In the genomic region with DNA sequence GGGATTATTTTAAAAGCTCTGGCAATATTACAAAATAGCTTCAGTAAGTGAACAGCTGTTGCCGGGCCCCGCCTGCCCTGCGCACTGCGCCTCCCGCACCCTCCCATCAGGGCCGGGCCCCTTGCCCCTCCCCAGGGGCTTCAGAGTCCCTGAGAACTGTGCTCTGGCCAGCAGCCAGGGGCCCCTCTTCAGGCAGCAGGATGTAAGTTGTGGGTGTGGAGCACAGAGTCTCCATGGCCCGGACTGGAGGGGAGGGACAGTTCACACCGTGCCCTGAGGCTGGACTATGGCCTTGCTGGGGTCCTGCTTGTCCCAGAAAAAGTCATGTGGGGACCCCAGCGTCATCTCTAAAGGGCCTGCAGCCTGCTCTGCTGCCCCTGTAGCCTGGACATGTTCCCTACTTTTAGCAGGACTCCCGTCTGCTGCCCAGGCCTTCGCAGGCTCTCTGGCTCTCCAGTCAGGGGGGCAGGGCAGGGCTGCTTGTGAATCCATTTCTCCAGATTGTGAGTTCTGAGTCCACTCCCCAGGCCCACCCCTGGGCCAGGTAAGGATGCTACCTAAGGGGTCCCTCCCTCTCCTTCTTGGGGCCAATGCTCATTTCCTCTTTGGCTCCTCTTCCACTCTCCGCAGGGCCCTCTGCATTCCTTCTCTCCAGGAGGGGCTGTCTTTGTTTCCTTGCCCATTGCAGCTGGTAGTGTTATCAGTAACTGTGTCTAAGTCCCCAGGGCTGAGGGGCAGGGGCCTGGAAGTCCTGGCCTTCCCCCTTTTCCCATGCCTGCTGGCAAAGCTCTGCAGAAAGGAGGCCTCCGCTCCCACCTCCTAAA, we compare ENCODE assay signal across 1 cellular context.
A peak's percentile ranks its signal among the peaks of the same experiment; 100 is the strongest.
TF ChIP-seq lines count a peak whose summit lies in the region.

No MANE protein-coding gene starts in this region.

TF ChIP-seq in HepG2, 621 proteins besides CTCF, POLR2A, EP300 and RAD21 (continues in another document):
- no peak for TF ChIP-seq ZNF546 (CRISPR knock-in tag; conservative IDR thresholded peaks at IDR 0.05)
- peak; percentile 100 for TF ChIP-seq ZNF18 (CRISPR knock-in tag; IDR thresholded peaks at IDR 0.05; ENCODE audit: insufficient replicate concordance)
- TF ChIP-seq SOX13 (IDR thresholded peaks at IDR 0.05): no peak
- peak in 1 of 2 experiments; percentile 10; a peak in 1 of 4 replicates for TF ChIP-seq SOX13 (CRISPR knock-in tag; conservative IDR thresholded peaks at IDR 0.05 in 1 of 2, IDR thresholded peaks at IDR 0.05 in 1 of 2)
- TF ChIP-seq ZNF549 (CRISPR knock-in tag; IDR thresholded peaks at IDR 0.05): no peak
- TF ChIP-seq HDAC1 (CRISPR knock-in tag; IDR thresholded peaks at IDR 0.05): 0 out of 2 replicates have a peak, but pooled peaks have one; percentile 27
- peak; percentile 31; the same call in 1 of the 2 replicates for TF ChIP-seq SAP130 (CRISPR knock-in tag; IDR thresholded peaks at IDR 0.05; ENCODE audit: low read depth)
- TF ChIP-seq PITX1 (CRISPR knock-in tag; IDR thresholded peaks at IDR 0.05): 0 out of 2 replicates have a peak, but pooled peaks have one; percentile 51
- TF ChIP-seq ETV5 (CRISPR knock-in tag; IDR thresholded peaks at IDR 0.05; ENCODE audit: borderline replicate concordance): 0 out of 2 replicates have a peak, but pooled peaks have one; percentile 28
- TF ChIP-seq NFIB (CRISPR knock-in tag; IDR thresholded peaks at IDR 0.05; ENCODE audit: borderline replicate concordance): 0 out of 2 replicates have a peak, but pooled peaks have one; percentile 29
- TF ChIP-seq HDAC2 (CRISPR knock-in tag; IDR thresholded peaks at IDR 0.05): 0 out of 2 replicates have a peak, but pooled peaks have one; percentile 32
- TF ChIP-seq GATAD2A (CRISPR knock-in tag; IDR thresholded peaks at IDR 0.05): peak; percentile 41; the same call in 1 of the 2 replicates
- TF ChIP-seq GABPB1 (CRISPR knock-in tag; IDR thresholded peaks at IDR 0.05): peak; percentile 39; the same call in 1 of the 2 replicates
- 0 out of 2 replicates have a peak, but pooled peaks have one; percentile 26 for TF ChIP-seq HOXA3 (CRISPR knock-in tag; IDR thresholded peaks at IDR 0.05)
- TF ChIP-seq ZNF207 (IDR thresholded peaks at IDR 0.05; ENCODE audit: borderline replicate concordance): no peak
- TF ChIP-seq, protein P1, sequence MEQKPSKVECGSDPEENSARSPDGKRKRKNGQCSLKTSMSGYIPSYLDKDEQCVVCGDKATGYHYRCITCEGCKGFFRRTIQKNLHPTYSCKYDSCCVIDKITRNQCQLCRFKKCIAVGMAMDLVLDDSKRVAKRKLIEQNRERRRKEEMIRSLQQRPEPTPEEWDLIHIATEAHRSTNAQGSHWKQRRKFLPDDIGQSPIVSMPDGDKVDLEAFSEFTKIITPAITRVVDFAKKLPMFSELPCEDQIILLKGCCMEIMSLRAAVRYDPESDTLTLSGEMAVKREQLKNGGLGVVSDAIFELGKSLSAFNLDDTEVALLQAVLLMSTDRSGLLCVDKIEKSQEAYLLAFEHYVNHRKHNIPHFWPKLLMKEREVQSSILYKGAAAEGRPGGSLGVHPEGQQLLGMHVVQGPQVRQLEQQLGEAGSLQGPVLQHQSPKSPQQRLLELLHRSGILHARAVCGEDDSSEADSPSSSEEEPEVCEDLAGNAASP (CRISPR knock-in tag; IDR thresholded peaks at IDR 0.05; ENCODE audit: borderline replicate concordance): 0 out of 2 replicates have a peak, but pooled peaks have one; percentile 10
- TF ChIP-seq ZNF503 (CRISPR knock-in tag; IDR thresholded peaks at IDR 0.05): no peak
- TF ChIP-seq HNF4A (CRISPR knock-in tag; IDR thresholded peaks at IDR 0.05): peak; percentile 67; the same call in 1 of the 2 replicates
- peak; percentile 88 for TF ChIP-seq TFAP4 (IDR thresholded peaks at IDR 0.05; ENCODE audit: borderline replicate concordance, low read depth)
- TF ChIP-seq TBX2 (CRISPR knock-in tag; IDR thresholded peaks at IDR 0.05; ENCODE audit: borderline replicate concordance): peak; percentile 32; the same call in 1 of the 2 replicates
- no peak for TF ChIP-seq ZMYM4 (CRISPR knock-in tag; IDR thresholded peaks at IDR 0.05)
- TF ChIP-seq SALL1 (CRISPR knock-in tag; IDR thresholded peaks at IDR 0.05): peak; percentile 30; the same call in 1 of the 2 replicates
- no peak for TF ChIP-seq HOXA9 (CRISPR knock-in tag; IDR thresholded peaks at IDR 0.05; ENCODE audit: borderline replicate concordance)
- peak; percentile 38; the same call in 1 of the 2 replicates for TF ChIP-seq MED1 (CRISPR knock-in tag; IDR thresholded peaks at IDR 0.05)
- TF ChIP-seq RXRB (CRISPR knock-in tag; IDR thresholded peaks at IDR 0.05; ENCODE audit: borderline replicate concordance): peak; percentile 24; the same call in 1 of the 2 replicates
- 0 out of 2 replicates have a peak, but pooled peaks have one; percentile 55 for TF ChIP-seq MIER2 (CRISPR knock-in tag; IDR thresholded peaks at IDR 0.05)
- TF ChIP-seq, protein P2, sequence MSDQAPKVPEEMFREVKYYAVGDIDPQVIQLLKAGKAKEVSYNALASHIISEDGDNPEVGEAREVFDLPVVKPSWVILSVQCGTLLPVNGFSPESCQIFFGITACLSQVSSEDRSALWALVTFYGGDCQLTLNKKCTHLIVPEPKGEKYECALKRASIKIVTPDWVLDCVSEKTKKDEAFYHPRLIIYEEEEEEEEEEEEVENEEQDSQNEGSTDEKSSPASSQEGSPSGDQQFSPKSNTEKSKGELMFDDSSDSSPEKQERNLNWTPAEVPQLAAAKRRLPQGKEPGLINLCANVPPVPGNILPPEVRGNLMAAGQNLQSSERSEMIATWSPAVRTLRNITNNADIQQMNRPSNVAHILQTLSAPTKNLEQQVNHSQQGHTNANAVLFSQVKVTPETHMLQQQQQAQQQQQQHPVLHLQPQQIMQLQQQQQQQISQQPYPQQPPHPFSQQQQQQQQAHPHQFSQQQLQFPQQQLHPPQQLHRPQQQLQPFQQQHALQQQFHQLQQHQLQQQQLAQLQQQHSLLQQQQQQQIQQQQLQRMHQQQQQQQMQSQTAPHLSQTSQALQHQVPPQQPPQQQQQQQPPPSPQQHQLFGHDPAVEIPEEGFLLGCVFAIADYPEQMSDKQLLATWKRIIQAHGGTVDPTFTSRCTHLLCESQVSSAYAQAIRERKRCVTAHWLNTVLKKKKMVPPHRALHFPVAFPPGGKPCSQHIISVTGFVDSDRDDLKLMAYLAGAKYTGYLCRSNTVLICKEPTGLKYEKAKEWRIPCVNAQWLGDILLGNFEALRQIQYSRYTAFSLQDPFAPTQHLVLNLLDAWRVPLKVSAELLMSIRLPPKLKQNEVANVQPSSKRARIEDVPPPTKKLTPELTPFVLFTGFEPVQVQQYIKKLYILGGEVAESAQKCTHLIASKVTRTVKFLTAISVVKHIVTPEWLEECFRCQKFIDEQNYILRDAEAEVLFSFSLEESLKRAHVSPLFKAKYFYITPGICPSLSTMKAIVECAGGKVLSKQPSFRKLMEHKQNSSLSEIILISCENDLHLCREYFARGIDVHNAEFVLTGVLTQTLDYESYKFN (CRISPR knock-in tag; conservative IDR thresholded peaks at IDR 0.05): peak; percentile 77
- TF ChIP-seq MAZ (IDR thresholded peaks at IDR 0.05; ENCODE audit: borderline replicate concordance, low read depth, low read length): 0 out of 2 replicates have a peak, but pooled peaks have one; percentile 53
- peak; percentile 45 for TF ChIP-seq MAZ (CRISPR knock-in tag; IDR thresholded peaks at IDR 0.05; ENCODE audit: low read depth)
- TF ChIP-seq MTA1 (CRISPR knock-in tag; IDR thresholded peaks at IDR 0.05; ENCODE audit: borderline replicate concordance): peak; percentile 32; the same call in 1 of the 2 replicates
- TF ChIP-seq, protein P3, sequence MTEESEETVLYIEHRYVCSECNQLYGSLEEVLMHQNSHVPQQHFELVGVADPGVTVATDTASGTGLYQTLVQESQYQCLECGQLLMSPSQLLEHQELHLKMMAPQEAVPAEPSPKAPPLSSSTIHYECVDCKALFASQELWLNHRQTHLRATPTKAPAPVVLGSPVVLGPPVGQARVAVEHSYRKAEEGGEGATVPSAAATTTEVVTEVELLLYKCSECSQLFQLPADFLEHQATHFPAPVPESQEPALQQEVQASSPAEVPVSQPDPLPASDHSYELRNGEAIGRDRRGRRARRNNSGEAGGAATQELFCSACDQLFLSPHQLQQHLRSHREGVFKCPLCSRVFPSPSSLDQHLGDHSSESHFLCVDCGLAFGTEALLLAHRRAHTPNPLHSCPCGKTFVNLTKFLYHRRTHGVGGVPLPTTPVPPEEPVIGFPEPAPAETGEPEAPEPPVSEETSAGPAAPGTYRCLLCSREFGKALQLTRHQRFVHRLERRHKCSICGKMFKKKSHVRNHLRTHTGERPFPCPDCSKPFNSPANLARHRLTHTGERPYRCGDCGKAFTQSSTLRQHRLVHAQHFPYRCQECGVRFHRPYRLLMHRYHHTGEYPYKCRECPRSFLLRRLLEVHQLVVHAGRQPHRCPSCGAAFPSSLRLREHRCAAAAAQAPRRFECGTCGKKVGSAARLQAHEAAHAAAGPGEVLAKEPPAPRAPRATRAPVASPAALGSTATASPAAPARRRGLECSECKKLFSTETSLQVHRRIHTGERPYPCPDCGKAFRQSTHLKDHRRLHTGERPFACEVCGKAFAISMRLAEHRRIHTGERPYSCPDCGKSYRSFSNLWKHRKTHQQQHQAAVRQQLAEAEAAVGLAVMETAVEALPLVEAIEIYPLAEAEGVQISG (CRISPR knock-in tag; IDR thresholded peaks at IDR 0.05): peak; percentile 57
- TF ChIP-seq LCORL (IDR thresholded peaks at IDR 0.05): no peak
- TF ChIP-seq LCORL (CRISPR knock-in tag; IDR thresholded peaks at IDR 0.05): peak; percentile 73
- peak; percentile 44; the same call in 1 of the 2 replicates for TF ChIP-seq SPEN (CRISPR knock-in tag; IDR thresholded peaks at IDR 0.05; ENCODE audit: low read depth)
- TF ChIP-seq, protein P4, sequence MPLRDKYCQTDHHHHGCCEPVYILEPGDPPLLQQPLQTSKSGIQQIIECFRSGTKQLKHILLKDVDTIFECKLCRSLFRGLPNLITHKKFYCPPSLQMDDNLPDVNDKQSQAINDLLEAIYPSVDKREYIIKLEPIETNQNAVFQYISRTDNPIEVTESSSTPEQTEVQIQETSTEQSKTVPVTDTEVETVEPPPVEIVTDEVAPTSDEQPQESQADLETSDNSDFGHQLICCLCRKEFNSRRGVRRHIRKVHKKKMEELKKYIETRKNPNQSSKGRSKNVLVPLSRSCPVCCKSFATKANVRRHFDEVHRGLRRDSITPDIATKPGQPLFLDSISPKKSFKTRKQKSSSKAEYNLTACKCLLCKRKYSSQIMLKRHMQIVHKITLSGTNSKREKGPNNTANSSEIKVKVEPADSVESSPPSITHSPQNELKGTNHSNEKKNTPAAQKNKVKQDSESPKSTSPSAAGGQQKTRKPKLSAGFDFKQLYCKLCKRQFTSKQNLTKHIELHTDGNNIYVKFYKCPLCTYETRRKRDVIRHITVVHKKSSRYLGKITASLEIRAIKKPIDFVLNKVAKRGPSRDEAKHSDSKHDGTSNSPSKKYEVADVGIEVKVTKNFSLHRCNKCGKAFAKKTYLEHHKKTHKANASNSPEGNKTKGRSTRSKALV (CRISPR knock-in tag; IDR thresholded peaks at IDR 0.05): peak; percentile 22; the same call in 1 of the 2 replicates
- no peak for TF ChIP-seq SP140L (CRISPR knock-in tag; IDR thresholded peaks at IDR 0.05; ENCODE audit: borderline replicate concordance)
- peak; percentile 37 for TF ChIP-seq XRCC5 (optimal IDR thresholded peaks at IDR 0.05; ENCODE audit: low read length)
- TF ChIP-seq FOXK1 (CRISPR knock-in tag; IDR thresholded peaks at IDR 0.05; ENCODE audit: borderline replicate concordance, low read depth): no peak
